ENCODE assay signal across 24 cellular contexts in the genomic region with DNA sequence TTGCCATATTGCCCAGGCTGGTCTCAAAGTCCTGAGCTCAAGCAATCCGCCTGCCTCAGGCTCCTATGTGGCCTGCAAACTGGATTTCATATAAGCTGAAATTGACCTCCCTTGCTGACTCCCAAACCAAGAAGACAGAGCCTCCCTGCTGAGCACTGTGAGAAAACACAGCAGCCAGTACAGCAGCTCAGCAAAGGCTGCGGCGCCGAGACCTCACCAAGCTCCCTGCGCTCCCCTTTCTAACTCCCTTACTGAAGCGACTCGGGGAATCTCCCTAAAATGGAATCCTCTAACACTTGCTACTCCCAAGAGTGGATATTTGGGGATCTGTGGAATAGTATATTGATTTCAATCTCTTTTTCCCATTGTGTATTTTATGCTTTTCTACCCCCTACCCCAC. TPM values are rescaled to one million over a fixed set of nuclear protein-coding genes. Genes with fewer than 3 reads are reported as not detected.
"Had no signal": no experiment of that assay in that cellular context is flagged by ENCODE, and none has a peak within 500 bp of the region (broad histone marks: within the 10 kb centered on the region; RNA-seq: fewer than 3 reads in every experiment).

No MANE protein-coding gene starts in this region.

- H3K27ac Mint-ChIP-seq: activated CD4-positive, alpha-beta memory T cell treated with anti-CD3 and anti-CD28 coated beads for 36 hours; activated CD4-positive, alpha-beta T cell treated with anti-CD3 and anti-CD28 coated beads for 36 hours; activated naive CD4-positive, alpha-beta T cell treated with anti-CD3 and anti-CD28 coated beads, Interleukin-2, amount 10 ng/mL, durations not matched to agents 7 days and 5 days; nephron progenitor cell; type B pancreatic cell; WTC11 had no signal

- ATAC-seq: esophagus mucosa, left ventricle myocardium superior, WTC11 had no signal

- H3K36me3 ChIP-seq: right lobe of liver, thoracic aorta, vagina had no signal

- H3K36me3 Mint-ChIP-seq: activated CD4-positive, alpha-beta memory T cell treated with anti-CD3 and anti-CD28 coated beads for 36 hours; activated naive CD4-positive, alpha-beta T cell treated with anti-CD3 and anti-CD28 coated beads, Interleukin-2, amount 10 ng/mL, durations not matched to agents 7 days and 5 days; brain; type B pancreatic cell; WTC11 had no signal

- DNase-seq: activated T-cell treated with anti-CD3 and anti-CD28 coated beads, Interleukin-2, amount 50 U/mL, for 48 hours; effector memory CD4-positive, alpha-beta T cell; foreskin melanocyte; glutamatergic neuron; left ventricle myocardium superior; mammary epithelial cell; midbrain; nephron progenitor cell; nucleus accumbens; stimulated activated naive CD4-positive, alpha-beta T cell had no signal

- H3K27me3 ChIP-seq: hepatocyte, right lobe of liver, vagina had no signal

- H3K9me3 ChIP-seq: right lobe of liver, thoracic aorta, vagina had no signal

- H3K4me1 ChIP-seq: right lobe of liver, vagina had no signal

- H3K9me3 Mint-ChIP-seq: activated CD4-positive, alpha-beta memory T cell treated with anti-CD3 and anti-CD28 coated beads for 36 hours; activated naive CD4-positive, alpha-beta T cell treated with anti-CD3 and anti-CD28 coated beads, Interleukin-2, amount 10 ng/mL, durations not matched to agents 7 days and 5 days; nephron progenitor cell; type B pancreatic cell; WTC11 had no signal

- H3K4me3 Mint-ChIP-seq: activated CD4-positive, alpha-beta memory T cell treated with anti-CD3 and anti-CD28 coated beads for 36 hours; activated CD4-positive, alpha-beta T cell treated with anti-CD3 and anti-CD28 coated beads for 36 hours; activated naive CD4-positive, alpha-beta T cell treated with anti-CD3 and anti-CD28 coated beads, Interleukin-2, amount 10 ng/mL, durations not matched to agents 7 days and 5 days; brain; nephron progenitor cell; type B pancreatic cell; WTC11 had no signal

- H3K4me3 ChIP-seq: hepatocyte, right lobe of liver, skin epidermis, thoracic aorta, vagina had no signal

- H3K27ac ChIP-seq: hepatocyte, right lobe of liver, skin epidermis, thoracic aorta, vagina had no signal

RNA-seq across cellular contexts. Expression of gene MUC20, which starts 34.6 kb away (rescaled TPM):
- total RNA-seq: dermis microvascular lymphatic vessel endothelial cell had no signal
- polyA plus RNA-seq: endothelial cell of umbilical vein had no signal

RNA-seq across cellular contexts. Expression of gene MUC4, which starts 56.3 kb away (rescaled TPM):
- total RNA-seq: dermis microvascular lymphatic vessel endothelial cell, endothelial cell of umbilical vein, left ventricle myocardium superior, mammary epithelial cell, thoracic aorta had no signal
- polyA plus RNA-seq: mammary epithelial cell had no signal
